ENCODE assay signal across 8 cellular contexts in genomic region chr7:32495298-32496051, GRCh38. TPM values are rescaled to one million over a fixed set of nuclear protein-coding genes. Genes with fewer than 3 reads are reported as not detected.
DNase-seq lines count a peak whose midpoint lies in the region; ATAC-seq and TF ChIP-seq lines count a peak whose summit lies in the region.

Gene AVL9, plus strand, starts transcription at chr7:32495489. Its CDS starts 221 bp downstream, at chr7:32495710.

- H3K27me3 Mint-ChIP-seq in activated naive CD8-positive, alpha-beta T cell treated with anti-CD3 and anti-CD28 coated beads, Interleukin-2, amount 10 ng/mL, durations not matched to agents 7 days and 5 days, result no peaks in the 10 kb centered on the region

- peak within 1 kb of the TSS; percentile 95 for H3K27ac Mint-ChIP-seq in activated naive CD8-positive, alpha-beta T cell treated with anti-CD3 and anti-CD28 coated beads, Interleukin-2, amount 10 ng/mL, durations not matched to agents 7 days and 5 days

- H3K36me3 ChIP-seq in SU-DHL-6 (ENCODE audit: low read length) (peaks cover 11% of the 10 kb centered on the region), ovary (no peaks in the 10 kb centered on the region), thymus (ENCODE audit: control insufficient read depth, insufficient read depth) (no peaks in the 10 kb centered on the region)

- H3K9me3 ChIP-seq in SU-DHL-6 (ENCODE audit: insufficient read depth, low read length) (no peaks in the 10 kb centered on the region), ovary (no peaks in the 10 kb centered on the region), thymus (ENCODE audit: control insufficient read depth) (no peaks in the 10 kb centered on the region)

- peak within 1 kb of the TSS; percentile 97 for H3K4me3 Mint-ChIP-seq in activated naive CD8-positive, alpha-beta T cell treated with anti-CD3 and anti-CD28 coated beads, Interleukin-2, amount 10 ng/mL, durations not matched to agents 7 days and 5 days

- H3K4me1 Mint-ChIP-seq in activated naive CD8-positive, alpha-beta T cell treated with anti-CD3 and anti-CD28 coated beads, Interleukin-2, amount 10 ng/mL, durations not matched to agents 7 days and 5 days, result peaks cover 30% of the 10 kb centered on the region

- H2AFZ ChIP-seq in SU-DHL-6 (ENCODE audit: low read depth, low read length, severe bottlenecking), result peak within 1 kb of the TSS; percentile 99

- H3K9me3 Mint-ChIP-seq in activated naive CD8-positive, alpha-beta T cell treated with anti-CD3 and anti-CD28 coated beads, Interleukin-2, amount 10 ng/mL, durations not matched to agents 7 days and 5 days, result peaks cover 3% of the 10 kb centered on the region

- H3K4me2 ChIP-seq in SU-DHL-6 (ENCODE audit: low read depth, low read length, poor library complexity, severe bottlenecking), result peak within 1 kb of the TSS; percentile 97

- no peaks in the 10 kb centered on the region for H4K20me1 ChIP-seq in SU-DHL-6 (ENCODE audit: low read depth, low read length)

- peak; percentile 82 for TF ChIP-seq POLR2A in ovary (IDR thresholded peaks at IDR 0.05)

- TF ChIP-seq CTCF in GM12865 (IDR thresholded peaks at IDR 0.05; ENCODE audit: insufficient read depth, low read depth, low read length, missing control alignments), result no peak
- no peak for TF ChIP-seq CTCF in SU-DHL-6 (IDR thresholded peaks at IDR 0.05; ENCODE audit: insufficient read depth, low read length, poor library complexity, severe bottlenecking)
- TF ChIP-seq CTCF in ovary (IDR thresholded peaks at IDR 0.05), result no peak

- DNase-seq in GM12865 (ENCODE audit: low read depth) (peak; percentile 98), NCI-H128 (lab: John Stamatoyannopoulos, UW; ENCODE audit: unreplicated experiment) (peak; percentile 72), head of caudate nucleus (peak; percentile 92 to 100 (median 99)), ovary (peak; percentile 97 to 98 (median 98))
- DNase-seq in activated naive CD8-positive, alpha-beta T cell treated with anti-CD3 and anti-CD28 coated beads, Interleukin-2, amount 10 ng/mL, durations not matched to agents 7 days and 5 days, result peak; percentile 99

- intact Hi-C loops in head of caudate nucleus (cut with DNase I), result no loop called here
- intact Hi-C loops in ovary (cut with DNase I), result no loop called here

- 1% methylated on average over 43 to 67 of the region's 67 CpGs for WGBS in ovary, 3 donors
- WGBS in thymus, result under 1% methylated on average over 66 of the region's 67 CpGs

- peak; percentile 94 for ATAC-seq in HG02759 (IDR thresholded peaks at IDR 0.05; ENCODE audit: unreplicated experiment)
- peak; percentile 91 for ATAC-seq in activated naive CD8-positive, alpha-beta T cell treated with anti-CD3 and anti-CD28 coated beads, Interleukin-2, amount 10 ng/mL, durations not matched to agents 7 days and 5 days (ENCODE audit: low read depth)

- peak within 1 kb of the TSS; percentile 81 for H3K9ac ChIP-seq in SU-DHL-6 (ENCODE audit: low read length)

- H3K9me2 ChIP-seq in SU-DHL-6 (replicated peaks; ENCODE audit: insufficient read depth, low read length), result no peaks in the 10 kb centered on the region

- TF ChIP-seq EP300 in ovary (IDR thresholded peaks at IDR 0.05), result peak; percentile 17

- POLR2A ChIA-PET in activated naive CD8-positive, alpha-beta T cell treated with anti-CD3 and anti-CD28 coated beads, Interleukin-2, amount 10 ng/mL, durations not matched to agents 7 days and 5 days (lab: Charles Lee), result interaction anchor here (0.5 to 1.7 kb wide), 19 partner anchors 9 to 1902 kb away, joined by 3 to 9 read pairs (median 4); partner anchors contain the start of genes KBTBD2 and NT5C3A

- H3K4me1 ChIP-seq in ovary (ENCODE audit: insufficient read depth) (no peaks in the 10 kb centered on the region), thymus (ENCODE audit: control insufficient read depth, insufficient read depth, low read length) (peaks cover 4% of the 10 kb centered on the region)

- H3K36me3 Mint-ChIP-seq in activated naive CD8-positive, alpha-beta T cell treated with anti-CD3 and anti-CD28 coated beads, Interleukin-2, amount 10 ng/mL, durations not matched to agents 7 days and 5 days, result peaks cover 13% of the 10 kb centered on the region

- peak within 1 kb of the TSS; percentile 95 for H3K4me3 ChIP-seq in GM12865 (ENCODE audit: low read depth, low read length)
- peak within 1 kb of the TSS; percentile 99 for H3K4me3 ChIP-seq in SU-DHL-6 (ENCODE audit: insufficient read depth, low read length, poor library complexity, severe bottlenecking)
- H3K4me3 ChIP-seq in ovary, result peak within 1 kb of the TSS; percentile 78
- peak within 1 kb of the TSS; percentile 91 for H3K4me3 ChIP-seq in thymus (ENCODE audit: low read length)

- H3K27ac ChIP-seq in SU-DHL-6 (ENCODE audit: low read depth, low read length) (peak within 1 kb of the TSS; percentile 95), ovary (peak within 1 kb of the TSS; percentile 56 to 87), thymus (ENCODE audit: low read depth) (peak within 1 kb of the TSS; percentile 100)

- no peaks in the 10 kb centered on the region for H3K27me3 ChIP-seq in SU-DHL-6 (ENCODE audit: low read length)
- no peaks in the 10 kb centered on the region for H3K27me3 ChIP-seq in ovary
- H3K27me3 ChIP-seq in thymus (ENCODE audit: control insufficient read depth, insufficient read depth), result no peaks in the 10 kb centered on the region

- peaks cover 20% of the 10 kb centered on the region; the same call in 1 of the 2 replicates for H3F3A ChIP-seq in SU-DHL-6 (ENCODE audit: insufficient read depth)

- peaks cover 46% of the 10 kb centered on the region for H3K79me2 ChIP-seq in SU-DHL-6 (ENCODE audit: insufficient read depth, low read length)

RNA-seq across cellular contexts. Expression of gene AVL9, which starts in this region (rescaled TPM):
- 10 to 100 TPM; 35.9 to 42.2 TPM for total RNA-seq in activated naive CD8-positive, alpha-beta T cell treated with anti-CD3 and anti-CD28 coated beads, Interleukin-2, amount 10 ng/mL, durations not matched to agents 7 days and 5 days
- total RNA-seq in ovary, result 10 to 100 TPM; 20.1 to 34.4 (median 26.1) TPM
- polyA plus RNA-seq in ovary (10 to 100 TPM in 1 of 2 donors, 1 to 10 TPM in 1; 6.8 to 14.0 TPM), thymus (13.3 TPM)

Comparison
In these comparisons a context has a peak if more than half of its experiments do, and no peak if none do; other contexts are left out.
1. Peak in every context shown above with its lines: DNase-seq, ATAC-seq, H3K4me3 ChIP-seq and H3K27ac ChIP-seq.